Comparison of ENCODE assay signal across 1 cellular context in the genomic region with DNA sequence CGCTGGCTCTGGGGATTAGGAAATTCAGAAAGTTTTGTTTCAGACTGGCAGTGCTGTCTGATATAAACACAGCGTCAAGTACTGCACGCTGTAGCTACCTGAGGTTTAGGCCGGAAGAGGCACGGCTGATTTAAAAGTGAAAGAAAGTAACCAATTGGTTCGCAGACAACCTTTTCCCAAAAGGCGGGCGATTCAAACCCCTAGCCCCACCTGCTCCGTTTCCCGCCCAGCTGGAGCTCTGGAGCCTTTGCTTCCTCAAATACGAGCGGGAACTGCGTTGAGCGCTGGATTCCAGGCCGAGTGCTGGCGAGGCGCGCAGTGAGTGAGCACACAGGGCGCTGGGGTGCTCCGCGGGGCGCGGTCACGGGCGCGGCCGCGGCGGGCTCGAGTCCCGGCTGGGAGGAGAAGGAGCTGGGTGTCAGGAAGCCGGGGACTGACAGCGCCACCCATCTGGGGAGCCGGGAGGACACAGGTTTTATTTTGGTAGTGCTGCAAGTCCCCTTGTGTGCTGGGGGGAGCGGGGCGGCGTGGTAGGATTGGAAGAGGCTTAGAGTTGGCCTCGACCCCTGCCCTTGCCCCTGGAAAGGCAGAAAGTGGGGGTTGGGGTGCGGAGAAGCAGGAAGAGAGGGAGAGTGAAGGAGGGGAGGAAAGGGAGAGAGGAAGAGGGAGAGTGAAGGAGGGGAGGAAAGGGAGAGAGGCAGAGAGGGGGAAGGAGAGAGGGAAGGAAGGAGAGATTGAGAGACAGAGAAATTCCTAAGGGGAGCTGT.
TF ChIP-seq lines count a peak whose summit lies in the region.

No MANE protein-coding gene starts in this region.

TF ChIP-seq in K562, 482 proteins besides CTCF, POLR2A, EP300 and RAD21 (continues in another document):
- TF ChIP-seq POLR2G (IDR thresholded peaks at IDR 0.05; ENCODE audit: low read depth, low read length) (peak; percentile 92), FOXA1 (IDR thresholded peaks at IDR 0.05; ENCODE audit: borderline replicate concordance) (no peak), XRCC4 (IDR thresholded peaks at IDR 0.05; ENCODE audit: extremely low read depth, insufficient read depth, insufficient read length) (no peak), ZNF282 (CRISPR knock-in tag; IDR thresholded peaks at IDR 0.05) (0 out of 2 replicates have a peak, but pooled peaks have one; percentile 36), NBN (IDR thresholded peaks at IDR 0.05; ENCODE audit: low read depth) (0 out of 2 replicates have a peak, but pooled peaks have one; percentile 17), ZNF696 (CRISPR knock-in tag; conservative IDR thresholded peaks at IDR 0.05) (no peak), STAG1 (CRISPR knock-in tag; IDR thresholded peaks at IDR 0.05; ENCODE audit: borderline replicate concordance) (peak; percentile 55; the same call in 1 of the 2 replicates), SP1 (CRISPR knock-in tag; IDR thresholded peaks at IDR 0.05) (peak; percentile 80), ZNF12 (CRISPR knock-in tag; IDR thresholded peaks at IDR 0.05) (peak; percentile 87), ETV6 (IDR thresholded peaks at IDR 0.05; ENCODE audit: borderline replicate concordance in 1 of 2, low read depth in 2 of 2, low read length in 1 of 2) (no peak), ETV6 (CRISPR knock-in tag; IDR thresholded peaks at IDR 0.05; ENCODE audit: borderline replicate concordance) (peak; percentile 97), CBX3 (IDR thresholded peaks at IDR 0.05; ENCODE audit: borderline replicate concordance in 1 of 2, low read length in 2 of 2) (peak in 1 of 2 experiments; percentile 96; a peak in 2 of 3 replicates), ESRRA (IDR thresholded peaks at IDR 0.05; ENCODE audit: borderline replicate concordance, low read depth) (0 out of 2 replicates have a peak, but pooled peaks have one; percentile 19), ZNF165 (CRISPR knock-in tag; IDR thresholded peaks at IDR 0.05; ENCODE audit: borderline replicate concordance) (no peak), ZBTB1 (CRISPR knock-in tag; IDR thresholded peaks at IDR 0.05; ENCODE audit: borderline replicate concordance, low read depth) (peak; percentile 94), FOSL1 (tag; conservative IDR thresholded peaks at IDR 0.05) (no peak; the same call in 1 of the 2 replicates), TRIM28 (IDR thresholded peaks at IDR 0.05) (no peak), TGIF2 (CRISPR knock-in tag; IDR thresholded peaks at IDR 0.05) (peak; percentile 93; the same call in 1 of the 2 replicates), TOE1 (IDR thresholded peaks at IDR 0.05; ENCODE audit: borderline replicate concordance) (peak; percentile 64; the same call in 1 of the 2 replicates), TOE1 (CRISPR knock-in tag; IDR thresholded peaks at IDR 0.05; ENCODE audit: borderline replicate concordance, low read depth) (peak; percentile 97), MCM3 (IDR thresholded peaks at IDR 0.05) (no peak), CHD1 (IDR thresholded peaks at IDR 0.05; ENCODE audit: low read length) (no peak), ELF1 (tag; IDR thresholded peaks at IDR 0.05) (peak; percentile 88), HDAC1 (IDR thresholded peaks at IDR 0.05) (peak in 1 of 2 experiments; percentile 91; a peak in 2 of 4 replicates), TEAD4 (IDR thresholded peaks at IDR 0.05; ENCODE audit: low read length) (peak; percentile 76), TEAD4 (CRISPR knock-in tag; IDR thresholded peaks at IDR 0.05; ENCODE audit: borderline replicate concordance) (peak; percentile 96), ELF2 (CRISPR knock-in tag; IDR thresholded peaks at IDR 0.05) (peak; percentile 81), RBBP5 (IDR thresholded peaks at IDR 0.05; ENCODE audit: borderline replicate concordance, insufficient read depth, low read length, poor library complexity, severe bottlenecking) (peak; percentile 50), EHMT2 (IDR thresholded peaks at IDR 0.05) (peak; percentile 23; the same call in 1 of the 2 replicates), ATF1 (CRISPR knock-in tag; IDR thresholded peaks at IDR 0.05) (no peak), ATF1 (tag; IDR thresholded peaks at IDR 0.05) (peak; percentile 59), FUS (optimal IDR thresholded peaks at IDR 0.05; ENCODE audit: low read depth, low read length) (no peak)
- TF ChIP-seq, protein P1, sequence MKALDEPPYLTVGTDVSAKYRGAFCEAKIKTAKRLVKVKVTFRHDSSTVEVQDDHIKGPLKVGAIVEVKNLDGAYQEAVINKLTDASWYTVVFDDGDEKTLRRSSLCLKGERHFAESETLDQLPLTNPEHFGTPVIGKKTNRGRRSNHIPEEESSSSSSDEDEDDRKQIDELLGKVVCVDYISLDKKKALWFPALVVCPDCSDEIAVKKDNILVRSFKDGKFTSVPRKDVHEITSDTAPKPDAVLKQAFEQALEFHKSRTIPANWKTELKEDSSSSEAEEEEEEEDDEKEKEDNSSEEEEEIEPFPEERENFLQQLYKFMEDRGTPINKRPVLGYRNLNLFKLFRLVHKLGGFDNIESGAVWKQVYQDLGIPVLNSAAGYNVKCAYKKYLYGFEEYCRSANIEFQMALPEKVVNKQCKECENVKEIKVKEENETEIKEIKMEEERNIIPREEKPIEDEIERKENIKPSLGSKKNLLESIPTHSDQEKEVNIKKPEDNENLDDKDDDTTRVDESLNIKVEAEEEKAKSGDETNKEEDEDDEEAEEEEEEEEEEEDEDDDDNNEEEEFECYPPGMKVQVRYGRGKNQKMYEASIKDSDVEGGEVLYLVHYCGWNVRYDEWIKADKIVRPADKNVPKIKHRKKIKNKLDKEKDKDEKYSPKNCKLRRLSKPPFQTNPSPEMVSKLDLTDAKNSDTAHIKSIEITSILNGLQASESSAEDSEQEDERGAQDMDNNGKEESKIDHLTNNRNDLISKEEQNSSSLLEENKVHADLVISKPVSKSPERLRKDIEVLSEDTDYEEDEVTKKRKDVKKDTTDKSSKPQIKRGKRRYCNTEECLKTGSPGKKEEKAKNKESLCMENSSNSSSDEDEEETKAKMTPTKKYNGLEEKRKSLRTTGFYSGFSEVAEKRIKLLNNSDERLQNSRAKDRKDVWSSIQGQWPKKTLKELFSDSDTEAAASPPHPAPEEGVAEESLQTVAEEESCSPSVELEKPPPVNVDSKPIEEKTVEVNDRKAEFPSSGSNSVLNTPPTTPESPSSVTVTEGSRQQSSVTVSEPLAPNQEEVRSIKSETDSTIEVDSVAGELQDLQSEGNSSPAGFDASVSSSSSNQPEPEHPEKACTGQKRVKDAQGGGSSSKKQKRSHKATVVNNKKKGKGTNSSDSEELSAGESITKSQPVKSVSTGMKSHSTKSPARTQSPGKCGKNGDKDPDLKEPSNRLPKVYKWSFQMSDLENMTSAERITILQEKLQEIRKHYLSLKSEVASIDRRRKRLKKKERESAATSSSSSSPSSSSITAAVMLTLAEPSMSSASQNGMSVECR (CRISPR knock-in tag; IDR thresholded peaks at IDR 0.05), result peak; percentile 95
- TF ChIP-seq, protein P2, sequence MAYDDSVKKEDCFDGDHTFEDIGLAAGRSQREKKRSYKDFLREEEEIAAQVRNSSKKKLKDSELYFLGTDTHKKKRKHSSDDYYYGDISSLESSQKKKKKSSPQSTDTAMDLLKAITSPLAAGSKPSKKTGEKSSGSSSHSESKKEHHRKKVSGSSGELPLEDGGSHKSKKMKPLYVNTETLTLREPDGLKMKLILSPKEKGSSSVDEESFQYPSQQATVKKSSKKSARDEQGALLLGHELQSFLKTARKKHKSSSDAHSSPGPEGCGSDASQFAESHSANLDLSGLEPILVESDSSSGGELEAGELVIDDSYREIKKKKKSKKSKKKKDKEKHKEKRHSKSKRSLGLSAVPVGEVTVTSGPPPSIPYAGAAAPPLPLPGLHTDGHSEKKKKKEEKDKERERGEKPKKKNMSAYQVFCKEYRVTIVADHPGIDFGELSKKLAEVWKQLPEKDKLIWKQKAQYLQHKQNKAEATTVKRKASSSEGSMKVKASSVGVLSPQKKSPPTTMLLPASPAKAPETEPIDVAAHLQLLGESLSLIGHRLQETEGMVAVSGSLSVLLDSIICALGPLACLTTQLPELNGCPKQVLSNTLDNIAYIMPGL (CRISPR knock-in tag; IDR thresholded peaks at IDR 0.05), result peak; percentile 93
- TF ChIP-seq, protein P3, sequence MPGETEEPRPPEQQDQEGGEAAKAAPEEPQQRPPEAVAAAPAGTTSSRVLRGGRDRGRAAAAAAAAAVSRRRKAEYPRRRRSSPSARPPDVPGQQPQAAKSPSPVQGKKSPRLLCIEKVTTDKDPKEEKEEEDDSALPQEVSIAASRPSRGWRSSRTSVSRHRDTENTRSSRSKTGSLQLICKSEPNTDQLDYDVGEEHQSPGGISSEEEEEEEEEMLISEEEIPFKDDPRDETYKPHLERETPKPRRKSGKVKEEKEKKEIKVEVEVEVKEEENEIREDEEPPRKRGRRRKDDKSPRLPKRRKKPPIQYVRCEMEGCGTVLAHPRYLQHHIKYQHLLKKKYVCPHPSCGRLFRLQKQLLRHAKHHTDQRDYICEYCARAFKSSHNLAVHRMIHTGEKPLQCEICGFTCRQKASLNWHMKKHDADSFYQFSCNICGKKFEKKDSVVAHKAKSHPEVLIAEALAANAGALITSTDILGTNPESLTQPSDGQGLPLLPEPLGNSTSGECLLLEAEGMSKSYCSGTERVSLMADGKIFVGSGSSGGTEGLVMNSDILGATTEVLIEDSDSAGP (CRISPR knock-in tag; IDR thresholded peaks at IDR 0.05), result peak; percentile 77; the same call in 1 of the 2 replicates
- TF ChIP-seq, protein P4, sequence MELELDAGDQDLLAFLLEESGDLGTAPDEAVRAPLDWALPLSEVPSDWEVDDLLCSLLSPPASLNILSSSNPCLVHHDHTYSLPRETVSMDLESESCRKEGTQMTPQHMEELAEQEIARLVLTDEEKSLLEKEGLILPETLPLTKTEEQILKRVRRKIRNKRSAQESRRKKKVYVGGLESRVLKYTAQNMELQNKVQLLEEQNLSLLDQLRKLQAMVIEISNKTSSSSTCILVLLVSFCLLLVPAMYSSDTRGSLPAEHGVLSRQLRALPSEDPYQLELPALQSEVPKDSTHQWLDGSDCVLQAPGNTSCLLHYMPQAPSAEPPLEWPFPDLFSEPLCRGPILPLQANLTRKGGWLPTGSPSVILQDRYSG (tag; conservative IDR thresholded peaks at IDR 0.05; ENCODE audit: low read depth), result peak; percentile 36; the same call in 1 of the 2 replicates
- TF ChIP-seq, protein P5, sequence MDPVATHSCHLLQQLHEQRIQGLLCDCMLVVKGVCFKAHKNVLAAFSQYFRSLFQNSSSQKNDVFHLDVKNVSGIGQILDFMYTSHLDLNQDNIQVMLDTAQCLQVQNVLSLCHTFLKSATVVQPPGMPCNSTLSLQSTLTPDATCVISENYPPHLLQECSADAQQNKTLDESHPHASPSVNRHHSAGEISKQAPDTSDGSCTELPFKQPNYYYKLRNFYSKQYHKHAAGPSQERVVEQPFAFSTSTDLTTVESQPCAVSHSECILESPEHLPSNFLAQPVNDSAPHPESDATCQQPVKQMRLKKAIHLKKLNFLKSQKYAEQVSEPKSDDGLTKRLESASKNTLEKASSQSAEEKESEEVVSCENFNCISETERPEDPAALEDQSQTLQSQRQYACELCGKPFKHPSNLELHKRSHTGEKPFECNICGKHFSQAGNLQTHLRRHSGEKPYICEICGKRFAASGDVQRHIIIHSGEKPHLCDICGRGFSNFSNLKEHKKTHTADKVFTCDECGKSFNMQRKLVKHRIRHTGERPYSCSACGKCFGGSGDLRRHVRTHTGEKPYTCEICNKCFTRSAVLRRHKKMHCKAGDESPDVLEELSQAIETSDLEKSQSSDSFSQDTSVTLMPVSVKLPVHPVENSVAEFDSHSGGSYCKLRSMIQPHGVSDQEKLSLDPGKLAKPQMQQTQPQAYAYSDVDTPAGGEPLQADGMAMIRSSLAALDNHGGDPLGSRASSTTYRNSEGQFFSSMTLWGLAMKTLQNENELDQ (CRISPR knock-in tag; IDR thresholded peaks at IDR 0.05; ENCODE audit: borderline replicate concordance), result 0 out of 2 replicates have a peak, but pooled peaks have one; percentile 90
- TF ChIP-seq, protein P6, sequence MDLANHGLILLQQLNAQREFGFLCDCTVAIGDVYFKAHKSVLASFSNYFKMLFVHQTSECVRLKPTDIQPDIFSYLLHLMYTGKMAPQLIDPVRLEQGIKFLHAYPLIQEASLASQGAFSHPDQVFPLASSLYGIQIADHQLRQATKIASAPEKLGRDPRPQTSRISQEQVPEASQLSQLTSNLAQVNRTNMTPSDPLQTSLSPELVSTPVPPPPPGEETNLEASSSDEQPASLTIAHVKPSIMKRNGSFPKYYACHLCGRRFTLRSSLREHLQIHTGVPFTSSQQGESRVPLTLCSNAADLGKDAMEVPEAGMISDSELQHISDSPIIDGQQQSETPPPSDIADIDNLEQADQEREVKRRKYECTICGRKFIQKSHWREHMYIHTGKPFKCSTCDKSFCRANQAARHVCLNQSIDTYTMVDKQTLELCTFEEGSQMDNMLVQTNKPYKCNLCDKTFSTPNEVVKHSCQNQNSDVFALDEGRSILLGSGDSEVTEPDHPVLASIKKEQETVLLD (IDR thresholded peaks at IDR 0.05), result no peak
- TF ChIP-seq, protein P7, sequence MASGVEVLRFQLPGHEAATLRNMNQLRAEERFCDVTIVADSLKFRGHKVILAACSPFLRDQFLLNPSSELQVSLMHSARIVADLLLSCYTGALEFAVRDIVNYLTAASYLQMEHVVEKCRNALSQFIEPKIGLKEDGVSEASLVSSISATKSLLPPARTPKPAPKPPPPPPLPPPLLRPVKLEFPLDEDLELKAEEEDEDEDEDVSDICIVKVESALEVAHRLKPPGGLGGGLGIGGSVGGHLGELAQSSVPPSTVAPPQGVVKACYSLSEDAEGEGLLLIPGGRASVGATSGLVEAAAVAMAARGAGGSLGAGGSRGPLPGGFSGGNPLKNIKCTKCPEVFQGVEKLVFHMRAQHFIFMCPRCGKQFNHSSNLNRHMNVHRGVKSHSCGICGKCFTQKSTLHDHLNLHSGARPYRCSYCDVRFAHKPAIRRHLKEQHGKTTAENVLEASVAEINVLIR (CRISPR knock-in tag; IDR thresholded peaks at IDR 0.05), result no peak
- TF ChIP-seq, protein P8, sequence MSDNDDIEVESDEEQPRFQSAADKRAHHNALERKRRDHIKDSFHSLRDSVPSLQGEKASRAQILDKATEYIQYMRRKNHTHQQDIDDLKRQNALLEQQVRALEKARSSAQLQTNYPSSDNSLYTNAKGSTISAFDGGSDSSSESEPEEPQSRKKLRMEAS (CRISPR knock-in tag; IDR thresholded peaks at IDR 0.05), result peak; percentile 99
- TF ChIP-seq, protein P9, sequence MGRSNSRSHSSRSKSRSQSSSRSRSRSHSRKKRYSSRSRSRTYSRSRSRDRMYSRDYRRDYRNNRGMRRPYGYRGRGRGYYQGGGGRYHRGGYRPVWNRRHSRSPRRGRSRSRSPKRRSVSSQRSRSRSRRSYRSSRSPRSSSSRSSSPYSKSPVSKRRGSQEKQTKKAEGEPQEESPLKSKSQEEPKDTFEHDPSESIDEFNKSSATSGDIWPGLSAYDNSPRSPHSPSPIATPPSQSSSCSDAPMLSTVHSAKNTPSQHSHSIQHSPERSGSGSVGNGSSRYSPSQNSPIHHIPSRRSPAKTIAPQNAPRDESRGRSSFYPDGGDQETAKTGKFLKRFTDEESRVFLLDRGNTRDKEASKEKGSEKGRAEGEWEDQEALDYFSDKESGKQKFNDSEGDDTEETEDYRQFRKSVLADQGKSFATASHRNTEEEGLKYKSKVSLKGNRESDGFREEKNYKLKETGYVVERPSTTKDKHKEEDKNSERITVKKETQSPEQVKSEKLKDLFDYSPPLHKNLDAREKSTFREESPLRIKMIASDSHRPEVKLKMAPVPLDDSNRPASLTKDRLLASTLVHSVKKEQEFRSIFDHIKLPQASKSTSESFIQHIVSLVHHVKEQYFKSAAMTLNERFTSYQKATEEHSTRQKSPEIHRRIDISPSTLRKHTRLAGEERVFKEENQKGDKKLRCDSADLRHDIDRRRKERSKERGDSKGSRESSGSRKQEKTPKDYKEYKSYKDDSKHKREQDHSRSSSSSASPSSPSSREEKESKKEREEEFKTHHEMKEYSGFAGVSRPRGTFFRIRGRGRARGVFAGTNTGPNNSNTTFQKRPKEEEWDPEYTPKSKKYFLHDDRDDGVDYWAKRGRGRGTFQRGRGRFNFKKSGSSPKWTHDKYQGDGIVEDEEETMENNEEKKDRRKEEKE (IDR thresholded peaks at IDR 0.05; ENCODE audit: borderline replicate concordance in 1 of 2, control insufficient read depth in 1 of 2, low read depth in 2 of 2, low read length in 1 of 2), result no peak; a peak in 1 of 4 replicates
